9 cellular contexts compared by ENCODE assay signal in the genomic region with DNA sequence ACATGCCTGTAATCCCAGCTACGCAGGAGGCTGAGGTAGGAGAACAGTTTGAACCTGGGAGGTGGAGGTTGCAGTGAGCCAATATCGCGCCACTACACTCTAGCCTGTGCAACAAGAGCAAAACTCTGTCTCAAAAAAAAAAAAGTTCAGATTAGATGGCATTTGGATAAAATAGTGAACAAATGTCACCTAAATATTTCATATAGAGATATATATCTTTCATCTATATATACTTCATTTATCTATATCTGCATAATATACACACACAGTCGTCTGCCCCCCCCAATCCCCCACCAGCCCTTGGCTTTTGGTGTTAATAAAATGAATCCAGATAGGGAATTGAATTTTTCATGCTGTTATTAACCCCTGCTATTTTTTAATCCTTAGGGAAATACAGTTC. TPM values are rescaled to one million over a fixed set of nuclear protein-coding genes. Genes with fewer than 3 reads are reported as not detected.
DNase-seq lines count a peak whose midpoint lies in the region; ATAC-seq, FAIRE-seq and TF ChIP-seq lines count a peak whose summit lies in the region.
"Had no signal": no experiment of that assay in that cellular context is flagged by ENCODE, and none has a peak within 500 bp of the region (broad histone marks: within the 10 kb centered on the region; RNA-seq: fewer than 3 reads in every experiment).

No MANE protein-coding gene starts in this region.

- no peak for DNase-seq in activated naive CD4-positive, alpha-beta T cell treated with Interleukin-2 at 50 U/mL for 16 hours
- DNase-seq in K562 (ENCODE audit: extremely low read depth in 1 of 4, low spot score in 3 of 4) = no peak
- DNase-seq in memory B cell (ENCODE audit: low spot score in 2 of 2) = no peak
- no peak for DNase-seq in upper lobe of right lung
- no peak for DNase-seq in RCC 7860 (ENCODE audit: low spot score)
- DNase-seq in COR-L47 (lab: John Stamatoyannopoulos, UW) = no peak
- DNase-seq: cerebellar nuclear complex had no signal

- peak overlapping the region in 1 of 2 experiments; percentile 95; a peak in 2 of 4 replicates for H3K9ac ChIP-seq in K562 (ENCODE audit: insufficient read depth in 1 of 2, low read depth in 2 of 2, low read length in 2 of 2)

- TF ChIP-seq RAD21 in K562 (CRISPR knock-in tag; conservative IDR thresholded peaks at IDR 0.05 in 1 of 2, IDR thresholded peaks at IDR 0.05 in 1 of 2) = no peak

- TF ChIP-seq CTCF in K562 (IDR thresholded peaks at IDR 0.05 in 2 of 3, conservative IDR thresholded peaks at IDR 0.05 in 1 of 3; ENCODE audit: insufficient read depth in 2 of 3, low read depth in 1 of 3, low read length in 3 of 3) (no peak), upper lobe of right lung (IDR thresholded peaks at IDR 0.05) (no peak)

- ATAC-seq in K562 (no peak), memory B cell (ENCODE audit: low read depth) (no peak), upper lobe of right lung (no peak), HG03439 (IDR thresholded peaks at IDR 0.05; ENCODE audit: unreplicated experiment) (no peak)

- H2AFZ ChIP-seq in K562 (ENCODE audit: low read depth, low read length) = no peak overlapping the region

- H3K79me2 ChIP-seq in K562 (ENCODE audit: control insufficient read depth, insufficient read depth, low read length) = peaks cover 82% of the 10 kb centered on the region

- peaks cover 82% of the 10 kb centered on the region for H3K36me3 ChIP-seq in K562 (ENCODE audit: control insufficient read depth, insufficient read depth, low read length)
- H3K36me3 ChIP-seq in upper lobe of right lung = peaks cover 56% of the 10 kb centered on the region

- CTCF ChIA-PET in K562 (lab: Yijun Ruan, JAX; ENCODE audit: low intra/inter-chr PET ratio) = no interaction called here

- H3K27me3 Mint-ChIP-seq in activated naive CD4-positive, alpha-beta T cell treated with anti-CD3 and anti-CD28 coated beads, Interleukin-2, amount 50 U/mL, for 24 hours = no peaks in the 10 kb centered on the region
- H3K27me3 Mint-ChIP-seq in memory B cell = no peaks in the 10 kb centered on the region

- intact Hi-C loops in K562 (cut with micrococcal nuclease) = no loop called here
- intact Hi-C loops in upper lobe of right lung (cut with DNase I) = no loop called here

- no peak for TF ChIP-seq POLR2A in K562 (conservative IDR thresholded peaks at IDR 0.05)

- peak overlapping the region; percentile 98 for H3K4me3 Mint-ChIP-seq in activated naive CD4-positive, alpha-beta T cell treated with anti-CD3 and anti-CD28 coated beads, Interleukin-2, amount 50 U/mL, for 24 hours
- peak overlapping the region; percentile 99 for H3K4me3 Mint-ChIP-seq in memory B cell

- H3K27me3 ChIP-seq in K562 (ENCODE audit: control insufficient read depth in 2 of 2, insufficient read depth in 2 of 2, low read length in 2 of 2) (no peaks in the 10 kb centered on the region), upper lobe of right lung (no peaks in the 10 kb centered on the region)

- POLR2A ChIA-PET in K562 (lab: Yijun Ruan, JAX) = interaction anchor here (1.4 to 5.8 kb wide), 3 partner anchors 8 to 110 kb away, joined by 3 to 87 read pairs (median 24); partner anchors contain the start of gene MDM4

- H3K4me3 ChIP-seq in K562 = peak overlapping the region; percentile 90
- H3K4me3 ChIP-seq in upper lobe of right lung = peak overlapping the region; percentile 90

- H3K27ac Mint-ChIP-seq in activated naive CD4-positive, alpha-beta T cell treated with anti-CD3 and anti-CD28 coated beads, Interleukin-2, amount 50 U/mL, for 24 hours = peak overlapping the region; percentile 87
- H3K27ac Mint-ChIP-seq in memory B cell = peak overlapping the region; percentile 32

- no peaks in the 10 kb centered on the region for H3K9me3 Mint-ChIP-seq in activated naive CD4-positive, alpha-beta T cell treated with anti-CD3 and anti-CD28 coated beads, Interleukin-2, amount 50 U/mL, for 24 hours
- no peaks in the 10 kb centered on the region for H3K9me3 Mint-ChIP-seq in memory B cell

- H3K4me1 Mint-ChIP-seq in activated naive CD4-positive, alpha-beta T cell treated with anti-CD3 and anti-CD28 coated beads, Interleukin-2, amount 50 U/mL, for 24 hours = peaks cover 23% of the 10 kb centered on the region
- peaks cover 15% of the 10 kb centered on the region for H3K4me1 Mint-ChIP-seq in memory B cell

- FAIRE-seq in K562 (lab: Jason Lieb, UNC) (no peak), RCC 7860 (lab: Jason Lieb, UNC) (no peak)

- H3K9me1 ChIP-seq in K562 (ENCODE audit: control insufficient read depth, insufficient read depth, low read length) = no peaks in the 10 kb centered on the region

- H3K36me3 Mint-ChIP-seq in activated naive CD4-positive, alpha-beta T cell treated with anti-CD3 and anti-CD28 coated beads, Interleukin-2, amount 50 U/mL, for 24 hours = peaks cover 37% of the 10 kb centered on the region
- H3K36me3 Mint-ChIP-seq in memory B cell = peaks cover 10% of the 10 kb centered on the region

- H3K27ac ChIP-seq in K562 (ENCODE audit: extremely low read depth, low read depth, low read length) (no peak overlapping the region), upper lobe of right lung (no peak overlapping the region)

- H4K20me1 ChIP-seq in K562 (replicated peaks; ENCODE audit: control insufficient read depth, insufficient read depth, low read length) = peaks cover 59% of the 10 kb centered on the region

- peaks cover under 1 to 4% of the 10 kb centered on the region in 2 experiments; a peak in 3 of 5 replicates for H3K4me1 ChIP-seq in K562 (replicated peaks in 1 of 2; ENCODE audit: control insufficient read depth in 2 of 2, insufficient read depth in 2 of 2, low read length in 2 of 2)
- peaks cover 22% of the 10 kb centered on the region for H3K4me1 ChIP-seq in upper lobe of right lung

- peak overlapping the region; percentile 25 for H3K4me2 ChIP-seq in K562 (ENCODE audit: insufficient read depth, low read length)

- WGBS in K562 (ENCODE audit: insufficient coverage, low coverage, missing lambda C conversion rate) = 32% methylated on average over 4 of the region's 4 CpGs

- no peak for TF ChIP-seq EP300 in K562 (IDR thresholded peaks at IDR 0.05; ENCODE audit: low read length)

- H3K9me3 ChIP-seq in K562 (replicated peaks; ENCODE audit: control insufficient read depth, insufficient read depth, low read depth, low read length) (no peaks in the 10 kb centered on the region), upper lobe of right lung (no peaks in the 10 kb centered on the region)

- BruUV-seq in K562 (replicated peaks; lab: Mats Ljungman, UMichigan) = no TSS peak

- in situ Hi-C loops in K562 (cut with MboI) = no loop called here

RNA-seq across cellular contexts. Expression of gene PPP1R15B, which starts 5.0 kb away (rescaled TPM):
- 89.5 and 106 TPM in 2 replicates for total RNA-seq in K562 (2011; cell fraction: chromatin; rRNA removed; ENCODE audit: low replicate concordance)
- 92.1 and 92.6 TPM in 2 replicates for total RNA-seq in K562 (2011; cell fraction: nucleolus; rRNA removed)
- 106 and 121 TPM in 2 replicates for total RNA-seq in K562 (2011; cell fraction: nucleoplasm; rRNA removed)
- total RNA-seq in K562 (2014; rRNA removed) (30.8 and 32.3 TPM in 2 replicates), K562 (2014; rRNA removed; fragmentation: Illumina TruSeq; extraction: Trizol) (42.2 and 45.5 TPM in 2 replicates), K562 (2015; rRNA removed; fragmentation: Illumina TruSeq; extraction: Trizol) (30.6 and 32.4 TPM in 2 replicates), K562 (2021) (46.5 and 48.1 TPM in 2 replicates), upper lobe of right lung (47.7 TPM)
- polyA plus RNA-seq in K562 (2011; rRNA removed) (24.6 and 27.0 TPM in 2 replicates), K562 (2014; fragmentation: Illumina TruSeq; extraction: Trizol) (34.2 and 36.5 TPM in 2 replicates), K562 (2014; fragmentation: Nextera tagmentation; extraction: Ambion mirVana) (10 to 100 TPM; 17.0 to 24.7 TPM), K562 (2014; rRNA removed) (26.9 and 27.2 TPM in 2 replicates)
- polyA plus RNA-seq in K562 (2011; cell fraction: cytosol; rRNA removed) = 19.2 and 23.1 TPM in 2 replicates
- polyA plus RNA-seq in K562 (2011; cell fraction: nucleus; rRNA removed) = 18.4 and 20.5 TPM in 2 replicates
- polyA plus RNA-seq in K562 (2012) = 15.8 and 22.5 TPM in 2 replicates
- 47.0 and 63.2 TPM in 2 replicates for polyA minus RNA-seq in K562 (2011; rRNA and poly(A)+ RNA removed)
- 38.7 and 39.2 TPM in 2 replicates for polyA minus RNA-seq in K562 (2011; cell fraction: cytosol; rRNA and poly(A)+ RNA removed)
- polyA minus RNA-seq in K562 (2011; cell fraction: nucleus; rRNA and poly(A)+ RNA removed) = 36.5 and 72.2 TPM in 2 replicates

RNA-seq across cellular contexts. Expression of gene PLEKHA6, which starts 46.9 kb away (rescaled TPM):
- 0.09 and 0.14 TPM in 2 replicates for total RNA-seq in K562 (2011; cell fraction: chromatin; rRNA removed; ENCODE audit: low replicate concordance)
- total RNA-seq in K562 (2011; cell fraction: nucleolus; rRNA removed) = 0.17 TPM in 1 of 2 replicates, not detected in the other
- 0.15 TPM in 1 of 2 replicates, not detected in the other for total RNA-seq in K562 (2011; cell fraction: nucleoplasm; rRNA removed)
- total RNA-seq in K562 (2014; rRNA removed) (not detected in 2 replicates), K562 (2014; rRNA removed; fragmentation: Illumina TruSeq; extraction: Trizol) (not detected in 2 replicates), K562 (2015; rRNA removed; fragmentation: Illumina TruSeq; extraction: Trizol) (0.04 and 0.34 TPM in 2 replicates), K562 (2021) (0.29 and 0.33 TPM in 2 replicates), upper lobe of right lung (7.1 TPM)
- polyA plus RNA-seq in K562 (2011; rRNA removed) (0.01 TPM in 2 replicates), K562 (2014; fragmentation: Illumina TruSeq; extraction: Trizol) (not detected in 2 replicates), K562 (2014; fragmentation: Nextera tagmentation; extraction: Ambion mirVana) (under 1 TPM in 1 of 2 experiments, not detected in 1; under 0.01 TPM), K562 (2014; rRNA removed) (0.01 TPM in 1 of 2 replicates, not detected in the other)
- 0.01 TPM in 1 of 2 replicates, not detected in the other for polyA plus RNA-seq in K562 (2011; cell fraction: cytosol; rRNA removed)
- polyA plus RNA-seq in K562 (2011; cell fraction: nucleus; rRNA removed) = 0.06 and 0.24 TPM in 2 replicates
- polyA plus RNA-seq in K562 (2012) = 0.21 and 0.35 TPM in 2 replicates
- 0.04 and 0.06 TPM in 2 replicates for polyA minus RNA-seq in K562 (2011; rRNA and poly(A)+ RNA removed)
- not detected in 2 replicates for polyA minus RNA-seq in K562 (2011; cell fraction: cytosol; rRNA and poly(A)+ RNA removed)
- under 0.01 and 0.11 TPM in 2 replicates for polyA minus RNA-seq in K562 (2011; cell fraction: nucleus; rRNA and poly(A)+ RNA removed)
